13 cellular contexts compared by ENCODE assay signal in the genomic region with DNA sequence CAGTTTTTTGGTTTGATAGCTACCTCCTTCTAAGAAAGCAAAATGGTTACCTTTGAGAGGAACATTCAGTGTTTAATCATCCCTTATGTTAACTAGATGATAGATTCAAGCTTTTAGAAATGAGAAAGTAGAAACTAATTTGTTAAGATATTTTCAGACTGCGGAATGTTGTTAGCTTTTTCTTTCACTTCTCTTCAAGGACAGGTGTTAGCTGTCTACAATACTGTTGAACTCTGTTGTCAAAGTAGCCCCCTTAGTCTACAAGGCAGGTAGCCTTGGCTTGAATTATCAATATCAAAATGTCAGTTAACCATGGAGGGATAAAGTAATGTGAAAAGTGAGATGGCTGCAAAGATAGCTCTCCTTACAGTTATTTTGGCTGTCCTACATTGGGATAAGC.
"Had no signal": no experiment of that assay in that cellular context is flagged by ENCODE, and none has a peak within 500 bp of the region (broad histone marks: within the 10 kb centered on the region; RNA-seq: fewer than 3 reads in every experiment).

No MANE protein-coding gene starts in this region.

- H3K27ac Mint-ChIP-seq: dendritic cell treated with granulocyte-macrophage colony-stimulating factor and Interleukin-4, amounts not matched to agents 40 ng/mL and 50 ng/mL, for 4 days had no signal

- H3K27me3 ChIP-seq: hepatocyte, transverse colon had no signal

- H3K4me3 Mint-ChIP-seq: dendritic cell treated with granulocyte-macrophage colony-stimulating factor and Interleukin-4, amounts not matched to agents 40 ng/mL and 50 ng/mL, for 4 days; effector memory CD8-positive, alpha-beta T cell; T-cell had no signal

- H3K27me3 Mint-ChIP-seq: dendritic cell treated with granulocyte-macrophage colony-stimulating factor and Interleukin-4, amounts not matched to agents 40 ng/mL and 50 ng/mL, for 4 days; effector memory CD8-positive, alpha-beta T cell; T-cell had no signal

- H3K4me3 ChIP-seq: hepatocyte, skin epidermis, transverse colon had no signal

- ATAC-seq: effector memory CD8-positive, alpha-beta T cell; T-cell had no signal

- H3K9me3 Mint-ChIP-seq: dendritic cell treated with granulocyte-macrophage colony-stimulating factor and Interleukin-4, amounts not matched to agents 40 ng/mL and 50 ng/mL, for 4 days; effector memory CD8-positive, alpha-beta T cell; T-cell had no signal

- H3K27ac ChIP-seq: epithelial cell of prostate, hepatocyte, neutrophil, VCaP had no signal

- H3K4me2 ChIP-seq: hepatocyte had no signal

- H3K9me3 ChIP-seq: neutrophil, transverse colon had no signal

- H2AFZ ChIP-seq: hepatocyte had no signal

- DNase-seq: activated CD4-positive, alpha-beta T cell treated with anti-CD3 and anti-CD28 coated beads for 4 hours; activated CD8-positive, alpha-beta memory T cell treated with anti-CD3 and anti-CD28 coated beads for 24 hours; activated effector memory CD4-positive, alpha-beta T cell treated with Interleukin-2 at 50 U/mL for 16 hours; effector memory CD8-positive, alpha-beta T cell; posterior cingulate gyrus; T-cell; transverse colon had no signal
